ENCODE assay signal across 1 cellular context in genomic region chr18:9599328-9599727, GRCh38.
TF ChIP-seq lines count a peak whose summit lies in the region.

No MANE protein-coding gene starts in this region.

TF ChIP-seq in K562, 482 proteins besides CTCF, POLR2A, EP300 and RAD21 (continued from another document):
- TF ChIP-seq RERE (CRISPR knock-in tag; IDR thresholded peaks at IDR 0.05; ENCODE audit: borderline replicate concordance) (no peak), PURB (CRISPR knock-in tag; IDR thresholded peaks at IDR 0.05; ENCODE audit: low read depth) (no peak), KAT8 (IDR thresholded peaks at IDR 0.05; ENCODE audit: low read depth) (no peak), ZNF445 (CRISPR knock-in tag; IDR thresholded peaks at IDR 0.05; ENCODE audit: low read depth) (no peak), SRSF3 (IDR thresholded peaks at IDR 0.05; ENCODE audit: insufficient read depth, low read length) (no peak), NFE2 (IDR thresholded peaks at IDR 0.05; ENCODE audit: low read depth) (no peak), XRCC4 (IDR thresholded peaks at IDR 0.05; ENCODE audit: extremely low read depth, insufficient read depth, insufficient read length) (no peak), TCF3 (CRISPR knock-in tag; IDR thresholded peaks at IDR 0.05) (no peak), NFYB (IDR thresholded peaks at IDR 0.05; ENCODE audit: extremely low read depth, insufficient read length) (no peak), ZC3H4 (CRISPR knock-in tag; IDR thresholded peaks at IDR 0.05; ENCODE audit: borderline replicate concordance) (no peak), CEBPG (CRISPR knock-in tag; IDR thresholded peaks at IDR 0.05) (no peak), CEBPG (tag; conservative IDR thresholded peaks at IDR 0.05 in 1 of 2, IDR thresholded peaks at IDR 0.05 in 1 of 2) (no peak), ATF3 (IDR thresholded peaks at IDR 0.05) (no peak), ATF3 (CRISPR knock-in tag; conservative IDR thresholded peaks at IDR 0.05) (no peak), LCOR (CRISPR knock-in tag; IDR thresholded peaks at IDR 0.05) (no peak), ADNP (tag; IDR thresholded peaks at IDR 0.05) (no peak), TRIM24 (IDR thresholded peaks at IDR 0.05) (peak in 1 of 2 experiments; percentile 6; a peak in 1 of 4 replicates), SMARCC2 (IDR thresholded peaks at IDR 0.05; ENCODE audit: low read depth) (no peak), TRIM28 (IDR thresholded peaks at IDR 0.05) (peak; percentile 36; the same call in 1 of the 2 replicates), ARNT (IDR thresholded peaks at IDR 0.05) (0 out of 4 replicates have a peak, but pooled peaks of 1 of the 2 experiments have one; percentile 26), RBFOX2 (IDR thresholded peaks at IDR 0.05; ENCODE audit: low read depth, low read length) (no peak), CBX2 (IDR thresholded peaks at IDR 0.05; ENCODE audit: insufficient read depth, low read length, poor library complexity, severe bottlenecking) (no peak), ZNF354B (CRISPR knock-in tag; IDR thresholded peaks at IDR 0.05) (peak; percentile 95), NR1H2 (CRISPR knock-in tag; IDR thresholded peaks at IDR 0.05) (no peak), SMARCA5 (IDR thresholded peaks at IDR 0.05) (0 out of 2 replicates have a peak, but pooled peaks have one; percentile 15), ID3 (CRISPR knock-in tag; IDR thresholded peaks at IDR 0.05) (no peak), ID3 (tag; IDR thresholded peaks at IDR 0.05) (no peak), RFX7 (CRISPR knock-in tag; IDR thresholded peaks at IDR 0.05) (no peak)
